In the genomic region with DNA sequence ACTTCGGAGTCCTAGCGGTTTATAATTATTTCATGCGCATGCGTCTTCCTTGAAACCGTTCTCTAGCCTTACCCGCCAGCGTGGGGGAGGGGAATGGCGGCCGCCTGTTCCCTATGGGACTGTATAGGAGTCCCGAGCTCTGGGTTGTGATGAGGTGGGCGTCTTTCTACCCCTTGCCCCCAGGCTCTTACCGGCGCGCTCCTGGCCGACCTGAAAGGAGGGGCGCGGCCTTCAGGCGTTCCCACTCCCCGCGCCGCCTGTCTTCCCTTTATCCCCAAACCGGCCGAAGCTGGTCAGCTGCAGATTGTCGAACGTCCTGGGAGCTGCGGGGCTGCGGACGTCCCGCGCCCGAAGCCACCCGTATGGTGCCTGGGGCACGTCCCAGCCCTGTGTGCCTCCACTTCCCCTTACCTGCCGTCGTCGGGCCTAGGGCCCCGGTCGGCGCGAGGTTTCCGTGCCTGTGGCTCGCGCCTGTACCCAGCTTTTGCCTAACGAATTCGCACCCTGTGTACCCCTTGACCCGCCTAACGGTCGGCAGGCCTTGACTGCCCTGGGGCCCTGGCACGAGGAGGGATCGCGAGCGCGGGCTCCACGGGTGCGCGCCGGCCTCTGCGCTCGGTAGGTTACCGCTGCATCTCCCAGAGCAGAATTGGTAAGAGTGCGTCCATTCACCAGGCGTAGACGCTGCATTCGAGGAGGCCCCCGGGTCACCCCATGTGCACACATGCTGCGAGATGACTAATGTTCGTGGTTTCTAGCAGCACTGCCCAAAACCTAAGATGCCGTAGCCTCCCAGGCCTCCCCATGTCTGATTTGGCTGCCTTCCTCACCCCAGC, we compare ENCODE assay signal across 8 cellular contexts. TPM values are rescaled to one million over a fixed set of nuclear protein-coding genes. Genes with fewer than 3 reads are reported as not detected.
A peak's percentile ranks its signal among the peaks of the same experiment; 100 is the strongest.
DNase-seq lines count a peak whose midpoint lies in the region; ATAC-seq and TF ChIP-seq lines count a peak whose summit lies in the region.

No MANE protein-coding gene starts in this region.

- H4K20me1 ChIP-seq in GM23248 (ENCODE audit: insufficient read depth), result peaks cover 34% of the 10 kb centered on the region

- no peaks in the 10 kb centered on the region for H3K9me2 ChIP-seq in GM23248 (ENCODE audit: insufficient read depth)

- no peaks in the 10 kb centered on the region for H3K9me3 ChIP-seq in GM23248 (ENCODE audit: low read depth)
- H3K9me3 ChIP-seq in esophagus squamous epithelium, result no peaks in the 10 kb centered on the region
- H3K9me3 ChIP-seq in thyroid gland, result no peaks in the 10 kb centered on the region

- H3K4me2 ChIP-seq in GM23248 (ENCODE audit: unreplicated experiment), result peak overlapping the region; percentile 82

- H3K9ac ChIP-seq in GM23248, result peak overlapping the region; percentile 100

- H2AFZ ChIP-seq in GM23248, result peak overlapping the region; percentile 87

- H3K27ac ChIP-seq in GM23248, result peak overlapping the region; percentile 94
- H3K27ac ChIP-seq in esophagus squamous epithelium, result peak overlapping the region; percentile 99 to 100 (median 100)
- peak overlapping the region; percentile 99 to 100 (median 100) for H3K27ac ChIP-seq in thyroid gland

- no peaks in the 10 kb centered on the region for H3K9me3 Mint-ChIP-seq in activated T-cell treated with anti-CD3 and anti-CD28 coated beads, Interleukin-2, amount 50 U/mL, for 4 hours
- H3K9me3 Mint-ChIP-seq in nephron, result no peaks in the 10 kb centered on the region

- in situ Hi-C loops in GM23248 (cut with MboI), result no loop called here

- ATAC-seq in activated T-cell treated with anti-CD3 and anti-CD28 coated beads, Interleukin-2, amount 50 U/mL, for 4 hours, result peak; percentile 25 to 36
- no peak for ATAC-seq in HG03108 (IDR thresholded peaks at IDR 0.05; ENCODE audit: unreplicated experiment)

- H3K36me3 Mint-ChIP-seq in activated T-cell treated with anti-CD3 and anti-CD28 coated beads, Interleukin-2, amount 50 U/mL, for 4 hours (ENCODE audit: insufficient read depth), result peaks cover 36% of the 10 kb centered on the region
- peaks cover 41% of the 10 kb centered on the region for H3K36me3 Mint-ChIP-seq in nephron (ENCODE audit: low read depth)

- H3K27me3 Mint-ChIP-seq in activated T-cell treated with anti-CD3 and anti-CD28 coated beads, Interleukin-2, amount 50 U/mL, for 4 hours (ENCODE audit: low read depth), result no peaks in the 10 kb centered on the region
- no peaks in the 10 kb centered on the region for H3K27me3 Mint-ChIP-seq in nephron (ENCODE audit: low read depth)

- peaks cover 38% of the 10 kb centered on the region for H3F3A ChIP-seq in GM23248 (ENCODE audit: insufficient read depth)

- intact Hi-C loops in esophagus squamous epithelium (cut with DNase I), result loop anchor here (5.0 kb wide), 1 partner anchor 72 kb away; the partner anchor contains the start of gene RUFY1
- intact Hi-C loops in thyroid gland (cut with DNase I), result loop anchor here (5.0 kb wide), 2 partner anchors 67 to 183 kb away; partner anchors contain the start of gene MGAT4B

- peak overlapping the region; percentile 72 for H3K4me3 ChIP-seq in GM23248
- H3K4me3 ChIP-seq in NB4 (ENCODE audit: low read depth, low read length), result peak overlapping the region; percentile 79
- H3K4me3 ChIP-seq in esophagus squamous epithelium, result peak overlapping the region; percentile 84 to 100 (median 98)
- peak overlapping the region; percentile 35 to 99 (median 64) for H3K4me3 ChIP-seq in thyroid gland (replicated peaks in 1 of 3)

- H3K27me3 ChIP-seq in GM23248 (replicated peaks; ENCODE audit: insufficient read depth) (no peaks in the 10 kb centered on the region), esophagus squamous epithelium (no peaks in the 10 kb centered on the region), thyroid gland (no peaks in the 10 kb centered on the region)

- peaks cover 42% of the 10 kb centered on the region for H3K79me2 ChIP-seq in GM23248 (ENCODE audit: insufficient read depth)

- peak; percentile 45 for DNase-seq in DMS53 treated with DMSO at 0.1 percent for 48 hours (lab: John Stamatoyannopoulos, UW; ENCODE audit: unreplicated experiment)
- DNase-seq in GM23248, result peak; percentile 93
- DNase-seq in NB4 (ENCODE audit: low read depth), result peak; percentile 92
- DNase-seq in activated T-cell treated with anti-CD3 and anti-CD28 coated beads, Interleukin-2, amount 50 U/mL, for 4 hours, result peak; percentile 33
- no peak for DNase-seq in esophagus squamous epithelium (lab: John Stamatoyannopoulos, UW)
- DNase-seq in thyroid gland, result no peak

- peaks cover 34% of the 10 kb centered on the region for H3K4me1 Mint-ChIP-seq in activated T-cell treated with anti-CD3 and anti-CD28 coated beads, Interleukin-2, amount 50 U/mL, for 4 hours (ENCODE audit: low read depth)
- H3K4me1 Mint-ChIP-seq in nephron, result peaks cover 38% of the 10 kb centered on the region

- WGBS in GM23248 (ENCODE audit: low coverage in 1 of 2, low lambda C conversion rate in 2 of 2, missing lambda C conversion rate in 2 of 2), 2 experiments, result 14% methylated on average over 58 of the region's 68 CpGs
- WGBS in esophagus squamous epithelium, 2 donors, result 10% methylated on average over 4 to 6 of the region's 68 CpGs
- WGBS in thyroid gland, 2 donors, result 6 to 9% methylated on average over 18 to 49 of the region's 68 CpGs

- H3K36me3 ChIP-seq in GM23248 (ENCODE audit: low read depth), result peaks cover 35% of the 10 kb centered on the region
- peaks cover 9 to 33% (median 11%) of the 10 kb centered on the region in 3 donors for H3K36me3 ChIP-seq in esophagus squamous epithelium
- H3K36me3 ChIP-seq in thyroid gland, result peaks cover 17 to 29% of the 10 kb centered on the region in 2 donors

- TF ChIP-seq POLR2A in NB4 (IDR thresholded peaks at IDR 0.05; ENCODE audit: extremely low read depth, insufficient read length) (peak; percentile 57), esophagus squamous epithelium (IDR thresholded peaks at IDR 0.05) (no peak), thyroid gland (IDR thresholded peaks at IDR 0.05) (no peak)

- TF ChIP-seq CTCF in NB4 (IDR thresholded peaks at IDR 0.05; ENCODE audit: low read depth, low read length) (no peak), esophagus squamous epithelium (IDR thresholded peaks at IDR 0.05) (peak in 1 of 6 experiments; percentile 12), nephron (IDR thresholded peaks at IDR 0.05; ENCODE audit: unreplicated experiment in 3 of 3) (no peak), thyroid gland (IDR thresholded peaks at IDR 0.05) (peak in 2 of 6 experiments; percentile 21 to 28)

- H3K27ac Mint-ChIP-seq in nephron, result peak overlapping the region; percentile 99 to 100 (median 100)

- H3K4me1 ChIP-seq in GM23248 (ENCODE audit: insufficient read depth) (peaks cover 34% of the 10 kb centered on the region), esophagus squamous epithelium (peaks cover 26 to 48% (median 33%) of the 10 kb centered on the region in 3 donors), thyroid gland (peaks cover 28 to 33% of the 10 kb centered on the region in 2 donors)

- peak overlapping the region; percentile 98 for H3K4me3 Mint-ChIP-seq in activated T-cell treated with anti-CD3 and anti-CD28 coated beads, Interleukin-2, amount 50 U/mL, for 4 hours
- H3K4me3 Mint-ChIP-seq in nephron, result peak overlapping the region; percentile 99 to 100 (median 99)

RNA-seq across cellular contexts. Expression of gene HNRNPH1, which starts 0.7 kb away (rescaled TPM):
- total RNA-seq in GM23248 (2014; rRNA removed; shearing (Covaris generic)), result 220 and 271 TPM in 2 replicates
- 145 and 163 TPM in 2 replicates for polyA plus RNA-seq in GM23248 (2016; fragmentation: Nextera tagmentation; extraction: Ambion mirVana)
- total RNA-seq in activated T-cell treated with anti-CD3 and anti-CD28 coated beads, Interleukin-2, amount 50 U/mL, for 4 hours, result 1,000 to 10,000 TPM; 1,008 to 1,029 (median 1,012) TPM
- total RNA-seq in esophagus squamous epithelium (100 to 1,000 TPM; 209 to 645 (median 383) TPM), thyroid gland (100 to 1,000 TPM; 459 to 991 (median 620) TPM)

RNA-seq across cellular contexts. Expression of gene CBY3, which starts 56.7 kb away (rescaled TPM):
- total RNA-seq in GM23248 (2014; rRNA removed; shearing (Covaris generic)), result not detected in 2 replicates
- 0.43 and 0.60 TPM in 2 replicates for polyA plus RNA-seq in GM23248 (2016; fragmentation: Nextera tagmentation; extraction: Ambion mirVana)
- under 1 TPM in 2 of 3 donors, not detected in 1; 0.51 to 0.53 TPM for total RNA-seq in activated T-cell treated with anti-CD3 and anti-CD28 coated beads, Interleukin-2, amount 50 U/mL, for 4 hours
- total RNA-seq in esophagus squamous epithelium (not detected), thyroid gland (under 1 TPM in 1 of 4 donors, not detected in 3; 0.67 TPM)

Comparison
In these comparisons a context has a peak if more than half of its experiments do, and no peak if none do; other contexts are left out.
1. DNase-seq: peak in DMS53 treated with DMSO at 0.1 percent for 48 hours (single experiment), GM23248 (single experiment), NB4 (single experiment) and activated T-cell treated with anti-CD3 and anti-CD28 coated beads, Interleukin-2, amount 50 U/mL, for 4 hours (single experiment); none in esophagus squamous epithelium (single experiment) and thyroid gland (0 of 2).
2. Peak in every context shown above with its lines, with median percentiles within 50 percentile points of each other: H3K27ac ChIP-seq and H3K4me3 ChIP-seq.